In genomic region chr19:47019431-47020041, GRCh38 we compare ENCODE assay signal across 9 cellular contexts. TPM values are rescaled to one million over a fixed set of nuclear protein-coding genes. Genes with fewer than 3 reads are reported as not detected.
DNase-seq lines count a peak whose midpoint lies in the region; ATAC-seq and TF ChIP-seq lines count a peak whose summit lies in the region.
"Had no signal": no experiment of that assay in that cellular context is flagged by ENCODE, and none has a peak within 500 bp of the region (broad histone marks: within the 10 kb centered on the region; RNA-seq: fewer than 3 reads in every experiment).

Gene NPAS1, plus strand, starts transcription at chr19:47019837. Its CDS starts 1,211 bp downstream, at chr19:47021048.

- no peak within 1 kb of the TSS for H2AFZ ChIP-seq in PC-3 (ENCODE audit: low read length)

- H3K9me3 ChIP-seq in PC-3 (ENCODE audit: low read length) = no peaks in the 10 kb centered on the region
- H3K9me3 ChIP-seq in gastroesophageal sphincter = no peaks in the 10 kb centered on the region
- H3K9me3 ChIP-seq in psoas muscle = no peaks in the 10 kb centered on the region
- H3K9me3 ChIP-seq in esophagus squamous epithelium = no peaks in the 10 kb centered on the region

- no peak within 1 kb of the TSS for H3K9ac ChIP-seq in PC-3 (ENCODE audit: low read length)

- H3K9me2 ChIP-seq in PC-3 (replicated peaks; ENCODE audit: low read length) = no peaks in the 10 kb centered on the region

- peaks cover 35% of the 10 kb centered on the region for H3K27me3 ChIP-seq in PC-3 (ENCODE audit: low read length)
- peaks cover 59% of the 10 kb centered on the region for H3K27me3 ChIP-seq in gastroesophageal sphincter
- H3K27me3 ChIP-seq in psoas muscle (ENCODE audit: insufficient read depth in 3 of 3, low read length in 2 of 3) = peaks cover 0 to 54% (median 35%) of the 10 kb centered on the region in 3 donors
- peaks cover 29 to 58% (median 37%) of the 10 kb centered on the region in 4 donors for H3K27me3 ChIP-seq in esophagus squamous epithelium

- POLR2A ChIA-PET in PC-3 (lab: Charles Lee; ENCODE audit: unreplicated experiment) = no interaction called here

- no CpG with 5 or more reads among the region's 58 CpGs for WGBS in gastroesophageal sphincter (ENCODE audit: low coverage in 1 of 2), 2 donors
- WGBS in psoas muscle, 3 donors = 2 to 3% (median 3%) methylated on average over 30 to 58 of the region's 58 CpGs
- 27% methylated on average over 2 of the region's 58 CpGs; no CpG with 5 or more reads in 1 of the 2 donors for whole genome bisulfite sequencing in esophagus squamous epithelium, 2 donors

- H3K27ac ChIP-seq in PC-3 (ENCODE audit: low read length) (no peak within 1 kb of the TSS), gastroesophageal sphincter (no peak within 1 kb of the TSS), psoas muscle (no peak within 1 kb of the TSS), esophagus squamous epithelium (no peak within 1 kb of the TSS)

- H4K20me1 ChIP-seq in PC-3 (ENCODE audit: low read length) = no peaks in the 10 kb centered on the region

- TF ChIP-seq POLR2A in gastroesophageal sphincter (IDR thresholded peaks at IDR 0.05) (no peak), esophagus squamous epithelium (IDR thresholded peaks at IDR 0.05) (no peak)

- peak within 1 kb of the TSS; percentile 76 for H3K4me2 ChIP-seq in PC-3 (ENCODE audit: low read length)

- TF ChIP-seq CTCF in PC-3 (conservative IDR thresholded peaks at IDR 0.05; ENCODE audit: low read depth, low read length) = no peak
- no peak for TF ChIP-seq CTCF in gastroesophageal sphincter (IDR thresholded peaks at IDR 0.05)
- TF ChIP-seq CTCF in psoas muscle (IDR thresholded peaks at IDR 0.05) = no peak
- TF ChIP-seq CTCF in esophagus squamous epithelium (IDR thresholded peaks at IDR 0.05) = no peak

- H3F3A ChIP-seq in PC-3 (ENCODE audit: low read length, unreplicated experiment) = no peaks in the 10 kb centered on the region

- no peaks in the 10 kb centered on the region for H3K79me2 ChIP-seq in PC-3 (ENCODE audit: low read length)

- CTCF ChIA-PET in PC-3 (lab: Charles Lee) = no interaction called here

- peak within 1 kb of the TSS; percentile 27; the same call in 1 of the 2 replicates for H3K4me3 ChIP-seq in PC-3 (ENCODE audit: low read length)
- H3K4me3 ChIP-seq in gastroesophageal sphincter = peak within 1 kb of the TSS in 1 of 2 donors; percentile 36
- H3K4me3 ChIP-seq in psoas muscle = peak within 1 kb of the TSS; percentile 56
- H3K4me3 ChIP-seq in esophagus squamous epithelium = peak within 1 kb of the TSS in 2 of 4 donors; percentile 37 to 57

- H3K4me1 ChIP-seq in PC-3 (ENCODE audit: insufficient read depth, low read length) = peaks cover 9% of the 10 kb centered on the region; the same call in 1 of the 2 replicates
- peaks cover 0 to 38% (median 23%) of the 10 kb centered on the region in 3 donors for H3K4me1 ChIP-seq in gastroesophageal sphincter
- H3K4me1 ChIP-seq in psoas muscle = peaks cover 23% of the 10 kb centered on the region
- H3K4me1 ChIP-seq in esophagus squamous epithelium = peaks cover 23 to 42% (median 25%) of the 10 kb centered on the region in 3 donors

- intact Hi-C loops in PC-3 (cut with micrococcal nuclease) = no loop called here
- intact Hi-C loops in psoas muscle (cut with DNase I) = loop anchor here in 1 of 2 donors (10.0 kb wide), 1 partner anchor 225 kb away; no protein-coding TSS in a partner anchor
- intact Hi-C loops in esophagus squamous epithelium (cut with DNase I) = no loop called here

- DNase-seq in GM03348 (ENCODE audit: low spot score) (peak; percentile 82), PC-3 (no peak), psoas muscle (no peak), esophagus squamous epithelium (lab: John Stamatoyannopoulos, UW) (no peak), medulla oblongata (ENCODE audit: extremely low spot score) (no peak), germinal center (ENCODE audit: low spot score) (no peak)
- DNase-seq: T-helper 9 cell had no signal

- TF ChIP-seq EP300 in gastroesophageal sphincter (IDR thresholded peaks at IDR 0.05) = no peak

- no peak for ATAC-seq in PC-3
- ATAC-seq in gastroesophageal sphincter = peak; percentile 25
- peak in 1 of 4 donors; percentile 31 for ATAC-seq in psoas muscle
- no peak for ATAC-seq in GM18520 (IDR thresholded peaks at IDR 0.05; ENCODE audit: unreplicated experiment)

- BruUV-seq in PC-3 (replicated peaks; lab: Mats Ljungman, UMichigan) = no TSS peak

- no peaks in the 10 kb centered on the region for H3K36me3 ChIP-seq in PC-3 (ENCODE audit: low read depth, low read length)
- no peaks in the 10 kb centered on the region for H3K36me3 ChIP-seq in gastroesophageal sphincter
- no peaks in the 10 kb centered on the region for H3K36me3 ChIP-seq in psoas muscle (ENCODE audit: insufficient read depth in 1 of 2, low read depth in 1 of 2)
- H3K36me3 ChIP-seq in esophagus squamous epithelium = no peaks in the 10 kb centered on the region

RNA-seq across cellular contexts. Expression of gene NPAS1, which starts in this region (rescaled TPM):
- total RNA-seq in PC-3 (2014; rRNA removed) (1.1 and 1.6 TPM in 2 replicates), gastroesophageal sphincter (under 1 TPM in 1 of 4 donors, not detected in 3; 0.85 TPM), psoas muscle (under 1 TPM in 2 of 4 donors, not detected in 2; 0.18 to 0.23 TPM), esophagus squamous epithelium (1 to 10 TPM in 2 of 4 donors, under 1 TPM in 1, not detected in 1; 0.18 to 4.3 (median 1.1) TPM)
- under 1 TPM in 2 of 3 donors, not detected in 1; 0.04 to 0.18 TPM for polyA plus RNA-seq in psoas muscle

Comparison
In these comparisons a context has a peak if more than half of its experiments do, and no peak if none do; other contexts are left out.
1. Peak in ATAC-seq in gastroesophageal sphincter; RNA of the gene not detected or under 1 TPM.